In genomic region chr10:5580038-5580428, GRCh38 we compare ENCODE assay signal across 10 cellular contexts. TPM values are rescaled to one million over a fixed set of nuclear protein-coding genes. Genes with fewer than 3 reads are reported as not detected.
"Had no signal": no experiment of that assay in that cellular context is flagged by ENCODE, and none has a peak within 500 bp of the region (broad histone marks: within the 10 kb centered on the region; RNA-seq: fewer than 3 reads in every experiment).

No MANE protein-coding gene starts in this region.

RNA-seq across cellular contexts. Expression of gene CALML3, which starts 55.3 kb away (rescaled TPM):
- total RNA-seq: activated CD4-positive, alpha-beta memory T cell treated with anti-CD3 and anti-CD28 coated beads, Interleukin-2, amount 10 ng/mL, durations not matched to agents 7 days and 5 days; activated CD4-positive, alpha-beta T cell treated with anti-CD3 and anti-CD28 coated beads for 36 hours; activated CD4-positive, alpha-beta T cell treated with anti-CD3 and anti-CD28 coated beads, Interleukin-2, amount 10 ng/mL, durations not matched to agents 7 days and 5 days; activated CD8-positive, alpha-beta memory T cell treated with anti-CD3 and anti-CD28 coated beads, Interleukin-2, amount 10 ng/mL, durations not matched to agents 7 days and 5 days; activated CD8-positive, alpha-beta T cell treated with anti-CD3 and anti-CD28 coated beads, Interleukin-2, amount 10 ng/mL, durations not matched to agents 7 days and 5 days; activated naive CD8-positive, alpha-beta T cell treated with anti-CD3 and anti-CD28 coated beads, Interleukin-2, amount 10 ng/mL, durations not matched to agents 7 days and 5 days; activated T-helper 2 cell treated with anti-CD3 and anti-CD28 coated beads, Interferon-gamma antibody, Interleukin-2, Interleukin-4, amounts not matched to agents 10 μg/mL and 5 μg/mL and 100 μg/mL, durations not matched to agents 14 hours and 24 hours and 36 hours; ascending aorta; cardiac muscle cell; WTC11 had no signal
